In the genomic region with DNA sequence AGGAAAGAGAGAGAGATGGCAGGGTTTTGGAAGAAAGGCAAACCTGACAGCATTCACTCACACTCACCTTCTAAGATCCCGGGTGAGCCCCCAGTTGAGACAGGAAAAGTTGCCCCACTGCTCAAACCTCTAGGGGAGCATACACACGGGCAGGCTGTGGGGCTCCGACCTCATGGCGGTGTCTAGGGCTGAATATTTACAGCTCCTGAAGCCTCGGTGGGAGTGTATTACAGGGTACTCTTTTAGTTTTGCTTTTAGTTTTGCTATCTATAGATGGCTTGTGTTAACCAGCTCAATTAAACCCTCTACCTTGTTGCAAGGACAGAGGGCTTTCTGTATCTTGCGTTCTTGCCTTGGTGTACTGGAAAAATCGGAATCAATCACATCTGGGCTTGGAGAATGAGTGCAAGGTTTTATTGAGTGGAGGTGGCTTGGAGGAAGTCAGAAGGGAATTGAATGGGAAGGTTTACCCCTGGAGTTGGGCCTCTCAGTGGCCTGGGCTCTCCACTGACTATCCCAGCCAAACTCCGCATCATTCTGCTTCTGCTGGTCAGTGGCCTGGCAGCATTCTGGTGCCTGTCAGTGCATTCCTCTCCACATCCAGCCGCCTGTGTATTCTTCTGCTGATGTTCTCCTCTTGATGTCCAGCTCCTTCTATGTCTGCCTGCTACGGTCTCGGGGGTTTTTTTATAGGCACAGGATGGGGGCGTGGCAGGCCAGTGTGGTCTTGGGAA, we compare ENCODE assay signal across 11 cellular contexts.
A peak's percentile ranks its signal among the peaks of the same experiment; 100 is the strongest.
DNase-seq lines count a peak whose midpoint lies in the region; ATAC-seq and TF ChIP-seq lines count a peak whose summit lies in the region.
"Had no signal": no experiment of that assay in that cellular context is flagged by ENCODE, and none has a peak within 500 bp of the region (broad histone marks: within the 10 kb centered on the region; RNA-seq: fewer than 3 reads in every experiment).

No MANE protein-coding gene starts in this region.

- H4K20me1 ChIP-seq in MM.1S (ENCODE audit: insufficient read depth, low read length): no peaks in the 10 kb centered on the region
- H4K20me1 ChIP-seq: BLaER1 had no signal

- H3K4me3 ChIP-seq in MM.1S (ENCODE audit: low read length): peak overlapping the region; percentile 23; the same call in 1 of the 2 replicates
- H3K4me3 ChIP-seq: BLaER1 had no signal

- H3K27me3 ChIP-seq in MM.1S (replicated peaks; ENCODE audit: insufficient read depth, low read length): no peaks in the 10 kb centered on the region
- H3K27me3 ChIP-seq: BLaER1 had no signal

- peak overlapping the region; percentile 14; the same call in 1 of the 2 replicates for H3K27ac ChIP-seq in MM.1S (ENCODE audit: low read length)
- H3K27ac ChIP-seq: BLaER1 had no signal

- H3K4me1 ChIP-seq in MM.1S (ENCODE audit: low read length): peaks cover 8% of the 10 kb centered on the region; the same call in 1 of the 2 replicates
- H3K4me1 ChIP-seq: BLaER1 had no signal

- no peak for TF ChIP-seq CTCF in MM.1S (IDR thresholded peaks at IDR 0.05; ENCODE audit: low read length)

- H3F3A ChIP-seq in MM.1S (ENCODE audit: insufficient read depth, low read length): no peaks in the 10 kb centered on the region

- H2AFZ ChIP-seq in MM.1S (ENCODE audit: low read length): peak overlapping the region; percentile 44

- 0 out of 2 replicates have a peak, but pooled peaks cover 9% of the 10 kb centered on the region for H3K79me2 ChIP-seq in MM.1S (ENCODE audit: low read length)

- peak overlapping the region; percentile 34; the same call in 1 of the 2 replicates for H3K9ac ChIP-seq in MM.1S (ENCODE audit: low read length)
- H3K9ac ChIP-seq: BLaER1 had no signal

- H3K36me3 ChIP-seq in MM.1S (replicated peaks; ENCODE audit: insufficient read depth, low read length): no peaks in the 10 kb centered on the region
- H3K36me3 ChIP-seq: BLaER1 had no signal

- peak; percentile 55 for DNase-seq in MM.1S
- DNase-seq in iPS-NIHi11 (ENCODE audit: low spot score): no peak
- no peak for DNase-seq in RKO (ENCODE audit: low spot score)
- DNase-seq in NCI-H510A treated with DMSO at 0.1 percent for 48 hours (lab: John Stamatoyannopoulos, UW): no peak
- no peak for DNase-seq in NCI-H146 treated with DMSO at 0.1 percent for 48 hours (lab: John Stamatoyannopoulos, UW; ENCODE audit: unreplicated experiment)
- DNase-seq: activated CD8-positive, alpha-beta memory T cell treated with anti-CD3 and anti-CD28 coated beads, Interleukin-2, amount 50 U/mL, for 48 hours; retina had no signal

- H3K4me2 ChIP-seq in MM.1S (ENCODE audit: low read depth, low read length): peak overlapping the region; percentile 42; the same call in 1 of the 2 replicates
- H3K4me2 ChIP-seq: BLaER1 had no signal

- no peaks in the 10 kb centered on the region for H3K9me2 ChIP-seq in MM.1S (replicated peaks; ENCODE audit: insufficient read depth, low read length)

- no peaks in the 10 kb centered on the region for H3K9me3 ChIP-seq in MM.1S (replicated peaks; ENCODE audit: insufficient read depth, low read length)
- H3K9me3 ChIP-seq: BLaER1 had no signal

- peak; percentile 97 for ATAC-seq in GM18498 (IDR thresholded peaks at IDR 0.05; ENCODE audit: unreplicated experiment)
- peak; percentile 76 for ATAC-seq in GM19452 (IDR thresholded peaks at IDR 0.05; ENCODE audit: unreplicated experiment)
- ATAC-seq in HG02885 (IDR thresholded peaks at IDR 0.05; ENCODE audit: poor library complexity, unreplicated experiment): peak; percentile 95
